14 cellular contexts compared by ENCODE assay signal in genomic region chr2:227366861-227367800, GRCh38. TPM values are rescaled to one million over a fixed set of nuclear protein-coding genes. Genes with fewer than 3 reads are reported as not detected.
DNase-seq lines count a peak whose midpoint lies in the region; TF ChIP-seq lines count a peak whose summit lies in the region.
"Had no signal": no experiment of that assay in that cellular context is flagged by ENCODE, and none has a peak within 500 bp of the region (broad histone marks: within the 10 kb centered on the region; RNA-seq: fewer than 3 reads in every experiment).

No MANE protein-coding gene starts in this region.

- no peaks in the 10 kb centered on the region for H3F3A ChIP-seq in neural progenitor cell (ENCODE audit: low read depth)

- no peak overlapping the region for H3K4me3 Mint-ChIP-seq in dendritic cell treated with granulocyte-macrophage colony-stimulating factor and Interleukin-4, amounts not matched to agents 40 ng/mL and 50 ng/mL, for 4 days
- H3K4me3 Mint-ChIP-seq in neural progenitor cell (no peak overlapping the region), Caco-2 (ENCODE audit: unreplicated experiment) (no peak overlapping the region)
- H3K4me3 Mint-ChIP-seq: activated CD4-positive, alpha-beta T cell treated with anti-CD3 and anti-CD28 coated beads, Interleukin-2, amount 10 ng/mL, durations not matched to agents 24 days and 14 days; natural killer cell treated with Interleukin-12 subunit alpha and Interleukin-12 subunit beta and Interleukin-15 and Interleukin-18, amount 100 ng/mL, for 72 hours; stimulated activated naive CD8-positive, alpha-beta T cell treated with anti-CD3 and anti-CD28 coated beads, Interleukin-15, Interleukin-2, amounts not matched to agents 100 ng/mL and 50 ng/mL, for 24 hours had no signal

- H3K36me3 Mint-ChIP-seq in dendritic cell treated with granulocyte-macrophage colony-stimulating factor and Interleukin-4, amounts not matched to agents 40 ng/mL and 50 ng/mL, for 4 days (ENCODE audit: low read depth): no peaks in the 10 kb centered on the region
- peaks cover 4% of the 10 kb centered on the region for H3K36me3 Mint-ChIP-seq in neural progenitor cell
- peaks cover 6% of the 10 kb centered on the region for H3K36me3 Mint-ChIP-seq in Caco-2 (ENCODE audit: insufficient read depth, unreplicated experiment)
- H3K36me3 Mint-ChIP-seq: natural killer cell treated with Interleukin-12 subunit alpha and Interleukin-12 subunit beta and Interleukin-15 and Interleukin-18, amount 100 ng/mL, for 72 hours had no signal

- BruUV-seq in Caco-2 (replicated peaks; lab: Mats Ljungman, UMichigan): no TSS peak

- no peak for TF ChIP-seq CTCF in sigmoid colon (IDR thresholded peaks at IDR 0.05)
- TF ChIP-seq CTCF in neural progenitor cell (IDR thresholded peaks at IDR 0.05): no peak
- TF ChIP-seq CTCF in Caco-2 (IDR thresholded peaks at IDR 0.05; ENCODE audit: insufficient read depth in 1 of 2, low read depth in 1 of 2, low read length in 1 of 2, severe bottlenecking in 1 of 2, unreplicated experiment in 1 of 2): no peak

- H3K27ac Mint-ChIP-seq in dendritic cell treated with granulocyte-macrophage colony-stimulating factor and Interleukin-4, amounts not matched to agents 40 ng/mL and 50 ng/mL, for 4 days: peak overlapping the region; percentile 86
- no peak overlapping the region for H3K27ac Mint-ChIP-seq in neural progenitor cell
- no peak overlapping the region for H3K27ac Mint-ChIP-seq in Caco-2 (ENCODE audit: unreplicated experiment)
- H3K27ac Mint-ChIP-seq: activated CD4-positive, alpha-beta T cell treated with anti-CD3 and anti-CD28 coated beads, Interleukin-2, amount 10 ng/mL, durations not matched to agents 24 days and 14 days; natural killer cell treated with Interleukin-12 subunit alpha and Interleukin-12 subunit beta and Interleukin-15 and Interleukin-18, amount 100 ng/mL, for 72 hours; stimulated activated naive CD8-positive, alpha-beta T cell treated with anti-CD3 and anti-CD28 coated beads, Interleukin-15, Interleukin-2, amounts not matched to agents 100 ng/mL and 50 ng/mL, for 24 hours had no signal

- H3K79me2 ChIP-seq in neural progenitor cell (ENCODE audit: low read depth) (no peaks in the 10 kb centered on the region), Karpas-422 (ENCODE audit: low read length) (no peaks in the 10 kb centered on the region)

- no peak for TF ChIP-seq EP300 in sigmoid colon (IDR thresholded peaks at IDR 0.05)

- DNase-seq in EH (ENCODE audit: low read depth) (peak; percentile 91), NCI-H460 (ENCODE audit: extremely low read depth, low read depth) (peak; percentile 100), sigmoid colon (peak; percentile 67), neural progenitor cell (ENCODE audit: low spot score) (no peak), Karpas-422 (no peak), Caco-2 (no peak), SHP77 (lab: John Stamatoyannopoulos, UW) (no peak)
- DNase-seq: activated CD4-positive, alpha-beta T cell treated with anti-CD3 and anti-CD28 coated beads, Interleukin-2, amount 10 ng/mL, durations not matched to agents 24 days and 14 days; activated gamma-delta T cell treated with Interleukin-2 at 50 U/mL for 16 hours; NCI-H2171 treated with DMSO at 0.1 percent for 48 hours had no signal

- H3K4me2 ChIP-seq in neural progenitor cell (no peak overlapping the region), Karpas-422 (ENCODE audit: low read depth, low read length, poor library complexity, severe bottlenecking) (no peak overlapping the region)

- H3K27me3 ChIP-seq in sigmoid colon (no peaks in the 10 kb centered on the region), neural progenitor cell (no peaks in the 10 kb centered on the region), Karpas-422 (ENCODE audit: low read length) (no peaks in the 10 kb centered on the region), Caco-2 (replicated peaks; ENCODE audit: control insufficient read depth, insufficient read depth, low read length) (no peaks in the 10 kb centered on the region)

- H3K27ac ChIP-seq in sigmoid colon (peak overlapping the region in 3 of 4 donors; percentile 17 to 54 (median 48)), neural progenitor cell (no peak overlapping the region), Karpas-422 (ENCODE audit: low read length) (no peak overlapping the region)

- H3K9me3 Mint-ChIP-seq in dendritic cell treated with granulocyte-macrophage colony-stimulating factor and Interleukin-4, amounts not matched to agents 40 ng/mL and 50 ng/mL, for 4 days: no peaks in the 10 kb centered on the region
- H3K9me3 Mint-ChIP-seq in neural progenitor cell (no peaks in the 10 kb centered on the region), Caco-2 (ENCODE audit: unreplicated experiment) (no peaks in the 10 kb centered on the region)
- H3K9me3 Mint-ChIP-seq: activated CD4-positive, alpha-beta T cell treated with anti-CD3 and anti-CD28 coated beads, Interleukin-2, amount 10 ng/mL, durations not matched to agents 24 days and 14 days; natural killer cell treated with Interleukin-12 subunit alpha and Interleukin-12 subunit beta and Interleukin-15 and Interleukin-18, amount 100 ng/mL, for 72 hours; stimulated activated naive CD8-positive, alpha-beta T cell treated with anti-CD3 and anti-CD28 coated beads, Interleukin-15, Interleukin-2, amounts not matched to agents 100 ng/mL and 50 ng/mL, for 24 hours had no signal

- 79 to 85% methylated on average over 14 of the region's 14 CpGs for WGBS in sigmoid colon, 2 donors

- intact Hi-C loops in dendritic cell treated with granulocyte-macrophage colony-stimulating factor and Interleukin-4, amounts not matched to agents 40 ng/mL and 50 ng/mL, for 4 days (cut with micrococcal nuclease): loop anchor here (5.0 kb wide), 1 partner anchor 40 kb away; the partner anchor contains the start of gene MFF
- intact Hi-C loops in sigmoid colon (cut with DNase I): no loop called here
- intact Hi-C loops in Caco-2 (cut with micrococcal nuclease; ENCODE audit: unreplicated experiment): no loop called here

- H3K9ac ChIP-seq in neural progenitor cell: no peak overlapping the region
- H3K9ac ChIP-seq in Karpas-422 (ENCODE audit: low read length): no peak overlapping the region

- H3K9me3 ChIP-seq in sigmoid colon (no peaks in the 10 kb centered on the region), neural progenitor cell (ENCODE audit: low read depth) (no peaks in the 10 kb centered on the region), Karpas-422 (ENCODE audit: low read length) (no peaks in the 10 kb centered on the region), Caco-2 (no peaks in the 10 kb centered on the region)

- POLR2A ChIA-PET in Caco-2 (lab: Charles Lee): no interaction called here

- H3K27me3 Mint-ChIP-seq in dendritic cell treated with granulocyte-macrophage colony-stimulating factor and Interleukin-4, amounts not matched to agents 40 ng/mL and 50 ng/mL, for 4 days: no peaks in the 10 kb centered on the region
- H3K27me3 Mint-ChIP-seq in neural progenitor cell (ENCODE audit: insufficient read depth, low read depth) (peaks cover 4% of the 10 kb centered on the region), Caco-2 (ENCODE audit: insufficient read depth, unreplicated experiment) (no peaks in the 10 kb centered on the region)
- H3K27me3 Mint-ChIP-seq: activated CD4-positive, alpha-beta T cell treated with anti-CD3 and anti-CD28 coated beads, Interleukin-2, amount 10 ng/mL, durations not matched to agents 24 days and 14 days; natural killer cell treated with Interleukin-12 subunit alpha and Interleukin-12 subunit beta and Interleukin-15 and Interleukin-18, amount 100 ng/mL, for 72 hours; stimulated activated naive CD8-positive, alpha-beta T cell treated with anti-CD3 and anti-CD28 coated beads, Interleukin-15, Interleukin-2, amounts not matched to agents 100 ng/mL and 50 ng/mL, for 24 hours had no signal

- no peak overlapping the region for H2AFZ ChIP-seq in neural progenitor cell (replicated peaks)
- no peak overlapping the region for H2AFZ ChIP-seq in Karpas-422 (ENCODE audit: low read length)

- H4K20me1 ChIP-seq in neural progenitor cell (ENCODE audit: low read depth) (no peaks in the 10 kb centered on the region), Karpas-422 (ENCODE audit: insufficient read depth, low read depth, low read length) (no peaks in the 10 kb centered on the region)

- H3K36me3 ChIP-seq in sigmoid colon: no peaks in the 10 kb centered on the region
- no peaks in the 10 kb centered on the region for H3K36me3 ChIP-seq in neural progenitor cell
- no peaks in the 10 kb centered on the region for H3K36me3 ChIP-seq in Karpas-422 (ENCODE audit: insufficient read depth, low read length)
- no peaks in the 10 kb centered on the region for H3K36me3 ChIP-seq in Caco-2 (ENCODE audit: control insufficient read depth, insufficient read depth, low read length)

- CTCF ChIA-PET in Caco-2 (lab: Charles Lee): no interaction called here

- no peaks in the 10 kb centered on the region for H3K9me2 ChIP-seq in Karpas-422 (replicated peaks; ENCODE audit: insufficient read depth, low read length)

- no peak for TF ChIP-seq POLR2A in sigmoid colon (IDR thresholded peaks at IDR 0.05)

- no peak overlapping the region for H3K4me3 ChIP-seq in sigmoid colon
- H3K4me3 ChIP-seq in neural progenitor cell: no peak overlapping the region
- no peak overlapping the region for H3K4me3 ChIP-seq in Karpas-422 (ENCODE audit: low read length)
- no peak overlapping the region for H3K4me3 ChIP-seq in Caco-2 (ENCODE audit: low read depth, low read length)

- H3K4me1 Mint-ChIP-seq in dendritic cell treated with granulocyte-macrophage colony-stimulating factor and Interleukin-4, amounts not matched to agents 40 ng/mL and 50 ng/mL, for 4 days (ENCODE audit: low read depth): peaks cover 50% of the 10 kb centered on the region
- H3K4me1 Mint-ChIP-seq in neural progenitor cell: no peaks in the 10 kb centered on the region
- no peaks in the 10 kb centered on the region for H3K4me1 Mint-ChIP-seq in Caco-2 (ENCODE audit: low read depth, unreplicated experiment)

- H3K4me1 ChIP-seq in sigmoid colon: peaks cover 0 to 14% (median 9%) of the 10 kb centered on the region in 4 donors
- H3K4me1 ChIP-seq in neural progenitor cell: no peaks in the 10 kb centered on the region
- peaks cover 4% of the 10 kb centered on the region for H3K4me1 ChIP-seq in Karpas-422 (ENCODE audit: low read length)
- no peaks in the 10 kb centered on the region for H3K4me1 ChIP-seq in Caco-2

RNA-seq across cellular contexts. Expression of gene TM4SF20, which starts 12.0 kb away (rescaled TPM):
- total RNA-seq in NCI-H460 (2014; rRNA removed; shearing (Covaris generic)): 0.72 and 0.99 TPM in 2 replicates
- polyA plus RNA-seq in NCI-H460 (2014; cell fraction: nucleus; rRNA removed): 8.6 and 12.1 TPM in 2 replicates
- not detected for total RNA-seq in sigmoid colon
- polyA plus RNA-seq in sigmoid colon: 1 to 10 TPM; 1.5 to 8.4 (median 2.3) TPM
- not detected in 2 replicates for total RNA-seq in neural progenitor cell (ENCODE audit: low replicate concordance)
- total RNA-seq in Karpas-422 (2014; rRNA removed; shearing (Covaris generic); ENCODE audit: low replicate concordance): not detected in 2 replicates
- 0.20 and 0.28 TPM in 2 replicates for total RNA-seq in Caco-2 (2022)
- total RNA-seq: activated CD4-positive, alpha-beta T cell treated with anti-CD3 and anti-CD28 coated beads, Interleukin-2, amount 10 ng/mL, durations not matched to agents 24 days and 14 days; natural killer cell treated with Interleukin-12 subunit alpha and Interleukin-12 subunit beta and Interleukin-15 and Interleukin-18, amount 100 ng/mL, for 72 hours; SK-MEL-5 had no signal

RNA-seq across cellular contexts. Expression of gene SCYGR1, which starts 20.6 kb away (rescaled TPM):
- not detected in 2 replicates for total RNA-seq in NCI-H460 (2014; rRNA removed; shearing (Covaris generic))
- not detected in 2 replicates for polyA plus RNA-seq in NCI-H460 (2014; cell fraction: nucleus; rRNA removed)
- total RNA-seq in sigmoid colon (not detected), neural progenitor cell (ENCODE audit: low replicate concordance) (not detected in 2 replicates), Caco-2 (2022) (not detected in 2 replicates)
- polyA plus RNA-seq in sigmoid colon: not detected
- not detected in 2 replicates for total RNA-seq in Karpas-422 (2014; rRNA removed; shearing (Covaris generic); ENCODE audit: low replicate concordance)
- total RNA-seq: activated CD4-positive, alpha-beta T cell treated with anti-CD3 and anti-CD28 coated beads, Interleukin-2, amount 10 ng/mL, durations not matched to agents 24 days and 14 days; natural killer cell treated with Interleukin-12 subunit alpha and Interleukin-12 subunit beta and Interleukin-15 and Interleukin-18, amount 100 ng/mL, for 72 hours; SK-MEL-5 had no signal

RNA-seq across cellular contexts. Expression of gene MFF, which starts 42.1 kb away (rescaled TPM):
- 785 and 851 TPM in 2 replicates for total RNA-seq in NCI-H460 (2014; rRNA removed; shearing (Covaris generic))
- polyA plus RNA-seq in NCI-H460 (2014; cell fraction: nucleus; rRNA removed): 488 and 576 TPM in 2 replicates
- 100 to 1,000 TPM; 109 to 138 (median 118) TPM for total RNA-seq in sigmoid colon
- polyA plus RNA-seq in sigmoid colon: 10 to 100 TPM; 72.1 to 90.2 (median 76.3) TPM
- 118 and 159 TPM in 2 replicates for total RNA-seq in neural progenitor cell (ENCODE audit: low replicate concordance)
- 144 and 198 TPM in 2 replicates for total RNA-seq in Karpas-422 (2014; rRNA removed; shearing (Covaris generic); ENCODE audit: low replicate concordance)
- 161 TPM in 2 replicates for total RNA-seq in Caco-2 (2022)

Comparison
In these comparisons a context has a peak if more than half of its experiments do, and no peak if none do; other contexts are left out.
1. DNase-seq: peak in EH (single experiment), NCI-H460 (single experiment) and sigmoid colon (single experiment); none in neural progenitor cell (single experiment), Karpas-422 (single experiment), Caco-2 (0 of 2) and SHP77 (0 of 2).
2. H3K27ac ChIP-seq: peak in sigmoid colon (3 of 4); none in neural progenitor cell (single experiment) and Karpas-422 (single experiment).